In the genomic region with DNA sequence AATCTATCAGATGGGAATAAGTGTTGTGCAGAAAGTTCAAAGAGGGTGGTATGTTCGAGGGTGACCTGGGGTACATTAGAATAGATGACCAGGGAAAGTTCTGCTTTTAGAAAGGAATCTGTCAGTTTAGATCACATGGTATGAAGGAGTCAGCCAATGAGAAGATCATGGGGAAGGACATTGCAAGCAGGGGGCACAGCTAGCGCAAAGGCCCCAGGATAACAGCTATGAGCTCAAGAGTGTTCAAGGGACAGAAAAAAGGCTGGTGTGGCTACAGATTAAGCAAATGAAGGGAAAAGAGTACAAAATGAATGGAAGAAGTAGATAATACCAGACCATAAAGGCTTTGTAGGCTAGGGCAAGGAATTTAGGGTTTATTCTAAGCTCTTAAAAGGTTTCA, we compare ENCODE assay signal across 19 cellular contexts. TPM values are rescaled to one million over a fixed set of nuclear protein-coding genes. Genes with fewer than 3 reads are reported as not detected.
DNase-seq lines count a peak whose midpoint lies in the region; ATAC-seq, FAIRE-seq and TF ChIP-seq lines count a peak whose summit lies in the region.
"Had no signal": no experiment of that assay in that cellular context is flagged by ENCODE, and none has a peak within 500 bp of the region (broad histone marks: within the 10 kb centered on the region; RNA-seq: fewer than 3 reads in every experiment).

No MANE protein-coding gene starts in this region.

- no peak overlapping the region for H2BK20ac ChIP-seq in IMR-90 (ENCODE audit: low read depth, low read length)

- H3K79me1 ChIP-seq in IMR-90 (ENCODE audit: low read depth in 1 of 2, low read length in 2 of 2), result peaks cover 41 to 58% of the 10 kb centered on the region in 2 experiments

- H4K20me1 ChIP-seq in IMR-90 (ENCODE audit: insufficient read depth, low read length) (peaks cover 3% of the 10 kb centered on the region; the same call in 1 of the 2 replicates), astrocyte (ENCODE audit: insufficient read depth, low read length) (peaks cover 10% of the 10 kb centered on the region)

- dilution Hi-C loops in IMR-90 (cut with HindIII; ENCODE audit: low sequenced_read_pairs, unreplicated experiment), result no loop called here

- no peak for TF ChIP-seq POLR2A in IMR-90 (IDR thresholded peaks at IDR 0.05; ENCODE audit: low read depth, low read length)

- DNase-seq in IMR-90 (no peak), astrocyte (ENCODE audit: low read depth) (no peak), substantia nigra (lab: John Stamatoyannopoulos, UW) (no peak), H4 (ENCODE audit: low spot score) (no peak)
- DNase-seq in activated T-cell treated with anti-CD3 and anti-CD28 coated beads, Interleukin-2, amount 50 U/mL, for 24 hours, result no peak
- DNase-seq: activated CD4-positive, alpha-beta T cell treated with anti-CD3 and anti-CD28 coated beads for 48 hours; DMS53; mesendoderm; NCI-H2227 treated with DMSO at 0.1 percent for 48 hours; SIG-M5; stomach; T1000 had no signal

- H3K9me3 ChIP-seq in IMR-90 (ENCODE audit: control insufficient read depth, insufficient read depth, low read length) (no peaks in the 10 kb centered on the region), astrocyte (ENCODE audit: insufficient read depth, low read depth, low read length) (no peaks in the 10 kb centered on the region), mesodermal cell (ENCODE audit: control insufficient read depth, low read length) (no peaks in the 10 kb centered on the region)
- H3K9me3 ChIP-seq: neutrophil, stomach had no signal

- H3K27ac Mint-ChIP-seq in astrocyte (ENCODE audit: unreplicated experiment), result peak overlapping the region; percentile 93
- H3K27ac Mint-ChIP-seq in activated T-cell treated with anti-CD3 and anti-CD28 coated beads, Interleukin-2, amount 50 U/mL, for 24 hours, result no peak overlapping the region
- H3K27ac Mint-ChIP-seq: activated naive CD4-positive, alpha-beta T cell treated with anti-CD3 and anti-CD28 coated beads, Interleukin-2, amount 50 U/mL, for 72 hours; B cell had no signal

- no peak overlapping the region for H3K18ac ChIP-seq in IMR-90 (ENCODE audit: low read depth, low read length)

- WGBS in IMR-90 (ENCODE audit: extremely low coverage in 2 of 2, insufficient read length in 1 of 2), 2 experiments, result 90% methylated on average over 2 of the region's 2 CpGs; no CpG with 5 or more reads in 1 of the 2 experiments
- WGBS in mesodermal cell (ENCODE audit: insufficient coverage in 2 of 2), 2 experiments, result 87 to 92% methylated on average over 2 of the region's 2 CpGs

- no peak for TF ChIP-seq RAD21 in IMR-90 (IDR thresholded peaks at IDR 0.05; ENCODE audit: low read length)

- peaks cover 10% of the 10 kb centered on the region for H3K9me1 ChIP-seq in IMR-90 (ENCODE audit: insufficient read depth, low read length)

- no peak overlapping the region for H3K4me3 ChIP-seq in IMR-90 (ENCODE audit: insufficient read depth, low read depth, low read length)
- no peak overlapping the region for H3K4me3 ChIP-seq in astrocyte (ENCODE audit: insufficient read depth, low read depth, low read length)
- H3K4me3 ChIP-seq in mesodermal cell (ENCODE audit: extremely low read depth, insufficient read depth, low read length, poor library complexity, severe bottlenecking), result no peak overlapping the region
- H3K4me3 ChIP-seq: stomach had no signal

- H3K56ac ChIP-seq in IMR-90 (ENCODE audit: extremely low read depth, insufficient read depth, low read length), result no peak overlapping the region

- no TSS peak for BruUV-seq in IMR-90 (replicated peaks; lab: Mats Ljungman, UMichigan)

- H2AFZ ChIP-seq in IMR-90 (replicated peaks; ENCODE audit: low read length, poor library complexity) (no peak overlapping the region), astrocyte (ENCODE audit: low read depth, low read length) (no peak overlapping the region)

- H3K4ac ChIP-seq in IMR-90 (ENCODE audit: low read depth, low read length), result no peak overlapping the region

- POLR2A ChIA-PET in IMR-90 (lab: Charles Lee; ENCODE audit: unreplicated experiment), result no interaction called here

- H3K14ac ChIP-seq in IMR-90 (replicated peaks; ENCODE audit: low read depth, low read length), result no peak overlapping the region

- H3K79me2 ChIP-seq in astrocyte (ENCODE audit: insufficient read depth, low read length), result peaks cover 20% of the 10 kb centered on the region

- H2AK9ac ChIP-seq in IMR-90 (replicated peaks; ENCODE audit: low read depth, low read length, poor library complexity), result no peak overlapping the region

- in situ Hi-C loops in IMR-90 (cut with MboI; ENCODE audit: low sequenced_read_pairs), result loop anchor here (10.0 kb wide), 3 partner anchors 364 to 1016 kb away; no protein-coding TSS in a partner anchor

- H3K36me3 ChIP-seq in IMR-90 (ENCODE audit: control insufficient read depth, insufficient read depth, low read length) (peaks cover 31% of the 10 kb centered on the region), astrocyte (ENCODE audit: insufficient read depth, low read length) (peaks cover 28% of the 10 kb centered on the region), mesodermal cell (ENCODE audit: control insufficient read depth, insufficient read depth, low read length) (peaks cover 73% of the 10 kb centered on the region)

- no peak overlapping the region for H3K23ac ChIP-seq in IMR-90 (ENCODE audit: low read depth, low read length)

- no peak overlapping the region for H2AK5ac ChIP-seq in IMR-90 (ENCODE audit: low read depth, low read length)

- H4K8ac ChIP-seq in IMR-90 (ENCODE audit: low read depth in 2 of 2, low read length in 2 of 2), result no peak overlapping the region

- H3K9ac ChIP-seq in IMR-90 (ENCODE audit: low read depth, low read length) (no peak overlapping the region), astrocyte (ENCODE audit: low read length) (no peak overlapping the region)

- H3K27me3 ChIP-seq in IMR-90 (ENCODE audit: control insufficient read depth, insufficient read depth, low read length) (no peaks in the 10 kb centered on the region), astrocyte (ENCODE audit: insufficient read depth, low read length) (no peaks in the 10 kb centered on the region)
- H3K27me3 ChIP-seq: neutrophil, stomach had no signal

- no peak overlapping the region for H4K91ac ChIP-seq in IMR-90 (ENCODE audit: insufficient read depth, low read depth, low read length)

- TF ChIP-seq CTCF in IMR-90 (conservative IDR thresholded peaks at IDR 0.05; ENCODE audit: low read depth, low read length), result no peak
- no peak for TF ChIP-seq CTCF in astrocyte (IDR thresholded peaks at IDR 0.05; ENCODE audit: insufficient read depth, low read depth, low read length)

- H3K4me1 ChIP-seq in IMR-90 (ENCODE audit: control insufficient read depth, insufficient read depth, low read length) (peaks cover 10% of the 10 kb centered on the region), astrocyte (ENCODE audit: insufficient read depth, low read length) (peaks cover 42% of the 10 kb centered on the region), mesodermal cell (ENCODE audit: control insufficient read depth, insufficient read depth, low read length, poor library complexity, severe bottlenecking) (peaks cover 42% of the 10 kb centered on the region)

- H3K27me3 Mint-ChIP-seq in astrocyte (ENCODE audit: low read depth, unreplicated experiment), result no peaks in the 10 kb centered on the region
- no peaks in the 10 kb centered on the region for H3K27me3 Mint-ChIP-seq in activated T-cell treated with anti-CD3 and anti-CD28 coated beads, Interleukin-2, amount 50 U/mL, for 24 hours
- H3K27me3 Mint-ChIP-seq: B cell had no signal

- H2BK120ac ChIP-seq in IMR-90 (ENCODE audit: low read depth, low read length), result no peak overlapping the region

- H3K27ac ChIP-seq in IMR-90 (ENCODE audit: insufficient read depth, low read length) (no peak overlapping the region), astrocyte (ENCODE audit: low read depth, low read length) (peak overlapping the region; percentile 84), mesodermal cell (ENCODE audit: low read depth, low read length, severe bottlenecking) (peak overlapping the region; percentile 52), substantia nigra (ENCODE audit: low read depth, low read length, poor library complexity, severe bottlenecking) (peak overlapping the region; percentile 19)
- H3K27ac ChIP-seq: neutrophil had no signal

- H4K5ac ChIP-seq in IMR-90 (ENCODE audit: low read depth, low read length), result no peak overlapping the region

- peak overlapping the region; percentile 72 for H2BK5ac ChIP-seq in IMR-90 (ENCODE audit: low read depth, low read length, poor library complexity, severe bottlenecking)

- no peak for FAIRE-seq in astrocyte (lab: Jason Lieb, UNC)
- FAIRE-seq: GM19239 had no signal

- H3K4me2 ChIP-seq in IMR-90 (ENCODE audit: low read depth, low read length), result no peak overlapping the region
- H3K4me2 ChIP-seq in astrocyte (ENCODE audit: low read length), result peak overlapping the region; percentile 76

- intact Hi-C loops in IMR-90 (cut with micrococcal nuclease), result no loop called here

- H3K4me3 Mint-ChIP-seq in astrocyte (ENCODE audit: unreplicated experiment), result no peak overlapping the region
- no peak overlapping the region for H3K4me3 Mint-ChIP-seq in activated T-cell treated with anti-CD3 and anti-CD28 coated beads, Interleukin-2, amount 50 U/mL, for 24 hours
- H3K4me3 Mint-ChIP-seq: B cell had no signal

- CTCF ChIA-PET in IMR-90 (lab: Yijun Ruan, JAX), result interaction anchor here (0.5 kb wide), 1 partner anchor 193 kb away, joined by 3 read pairs; no protein-coding TSS in a partner anchor

- no peaks in the 10 kb centered on the region for H3K9me3 Mint-ChIP-seq in astrocyte (ENCODE audit: unreplicated experiment)
- H3K9me3 Mint-ChIP-seq in activated T-cell treated with anti-CD3 and anti-CD28 coated beads, Interleukin-2, amount 50 U/mL, for 24 hours, result no peaks in the 10 kb centered on the region
- H3K9me3 Mint-ChIP-seq: activated naive CD4-positive, alpha-beta T cell treated with anti-CD3 and anti-CD28 coated beads, Interleukin-2, amount 50 U/mL, for 72 hours had no signal

- peaks cover 48% of the 10 kb centered on the region for H3K4me1 Mint-ChIP-seq in astrocyte (ENCODE audit: low read depth, unreplicated experiment)
- peaks cover 6% of the 10 kb centered on the region for H3K4me1 Mint-ChIP-seq in activated T-cell treated with anti-CD3 and anti-CD28 coated beads, Interleukin-2, amount 50 U/mL, for 24 hours (ENCODE audit: low read depth)
- H3K4me1 Mint-ChIP-seq: B cell had no signal

- ATAC-seq in IMR-90 (ENCODE audit: low read depth) (no peak), GM18909 (IDR thresholded peaks at IDR 0.05; ENCODE audit: poor library complexity, unreplicated experiment) (no peak), HG02610 (IDR thresholded peaks at IDR 0.05; ENCODE audit: unreplicated experiment) (no peak)
- ATAC-seq: activated naive CD4-positive, alpha-beta T cell treated with anti-CD3 and anti-CD28 coated beads, Interleukin-2, amount 50 U/mL, for 72 hours had no signal

- H2BK15ac ChIP-seq in IMR-90 (ENCODE audit: low read depth, low read length), result 0 out of 3 replicates have a peak overlapping the region, but pooled peaks have one; percentile 17

- peaks cover 11% of the 10 kb centered on the region for H3K36me3 Mint-ChIP-seq in astrocyte (ENCODE audit: low read depth, unreplicated experiment)
- peaks cover 62% of the 10 kb centered on the region for H3K36me3 Mint-ChIP-seq in activated T-cell treated with anti-CD3 and anti-CD28 coated beads, Interleukin-2, amount 50 U/mL, for 24 hours (ENCODE audit: low read depth)

RNA-seq across cellular contexts. Expression of gene LEPR, which starts 8.6 kb away (rescaled TPM):
- total RNA-seq in IMR-90 (2012; rRNA removed) (8.8 and 9.2 TPM in 2 replicates), astrocyte (6.8 and 8.9 TPM in 2 replicates)
- 1.9 and 2.1 TPM in 2 replicates for polyA plus RNA-seq in IMR-90 (2012; rRNA removed)
- 0.35 and 0.43 TPM in 2 replicates for polyA plus RNA-seq in IMR-90 (2012; cell fraction: cytosol; rRNA removed)
- 0.13 and 1.9 TPM in 2 replicates for polyA plus RNA-seq in IMR-90 (2012; cell fraction: nucleus; rRNA removed; ENCODE audit: low replicate concordance)
- polyA plus RNA-seq in mesodermal cell (2013, experiment 1 of 2), result 28.8 TPM
- 31.3 TPM for polyA plus RNA-seq in mesodermal cell (2013, experiment 2 of 2)
- total RNA-seq in H4 (2014; rRNA removed; shearing (Covaris generic)), result 1.9 and 2.4 TPM in 2 replicates

RNA-seq across cellular contexts. Expression of gene LEPROT, which starts 8.6 kb away (rescaled TPM):
- total RNA-seq in IMR-90 (2012; rRNA removed), result 21.0 and 37.2 TPM in 2 replicates
- polyA plus RNA-seq in IMR-90 (2012; rRNA removed), result 30.5 and 40.2 TPM in 2 replicates
- 14.2 and 24.4 TPM in 2 replicates for polyA plus RNA-seq in IMR-90 (2012; cell fraction: cytosol; rRNA removed)
- polyA plus RNA-seq in IMR-90 (2012; cell fraction: nucleus; rRNA removed; ENCODE audit: low replicate concordance), result 9.5 and 50.4 TPM in 2 replicates
- 99.4 and 102 TPM in 2 replicates for total RNA-seq in astrocyte
- polyA plus RNA-seq in mesodermal cell (2013, experiment 1 of 2), result 49.0 TPM
- polyA plus RNA-seq in mesodermal cell (2013, experiment 2 of 2), result 53.6 TPM
- 32.8 and 43.4 TPM in 2 replicates for total RNA-seq in H4 (2014; rRNA removed; shearing (Covaris generic))
